ENCODE assay signal across 2 cellular contexts in genomic region chr20:62719250-62719945, GRCh38.
TF ChIP-seq lines count a peak whose summit lies in the region.

No MANE protein-coding gene starts in this region.

TF ChIP-seq in IMR-90, 13 proteins besides CTCF, POLR2A, EP300 and RAD21:
- TF ChIP-seq RFX5 (IDR thresholded peaks at IDR 0.05; ENCODE audit: low read depth, low read length) (no peak), USF2 (IDR thresholded peaks at IDR 0.05; ENCODE audit: low read depth, low read length) (no peak)

TF ChIP-seq in K562, 482 proteins besides CTCF, POLR2A, EP300 and RAD21:
- TF ChIP-seq TFE3 (CRISPR knock-in tag; IDR thresholded peaks at IDR 0.05) (peak; percentile 76), NFE2L1 (tag; IDR thresholded peaks at IDR 0.05; ENCODE audit: borderline replicate concordance, low read depth) (no peak), TOE1 (IDR thresholded peaks at IDR 0.05; ENCODE audit: borderline replicate concordance) (peak; percentile 33; the same call in 1 of the 2 replicates), TOE1 (CRISPR knock-in tag; IDR thresholded peaks at IDR 0.05; ENCODE audit: borderline replicate concordance, low read depth) (no peak), RAD51 (IDR thresholded peaks at IDR 0.05; ENCODE audit: borderline replicate concordance, low read depth) (peak; percentile 41; the same call in 1 of the 2 replicates)
TF ChIP-seq in K562: peak in this region for 3.
